ENCODE assay signal across 8 cellular contexts in genomic region chr5:36692791-36693763, GRCh38.
A peak's percentile ranks its signal among the peaks of the same experiment; 100 is the strongest.
DNase-seq lines count a peak whose midpoint lies in the region; ATAC-seq and TF ChIP-seq lines count a peak whose summit lies in the region.

No MANE protein-coding gene starts in this region.

- H3K27me3 ChIP-seq in A673 (replicated peaks; ENCODE audit: insufficient read depth, low read depth, low read length, poor library complexity) (no peaks in the 10 kb centered on the region), upper lobe of left lung (no peaks in the 10 kb centered on the region)

- no peaks in the 10 kb centered on the region for H3K36me3 Mint-ChIP-seq in activated T-cell treated with anti-CD3 and anti-CD28 coated beads, Interleukin-2, amount 50 U/mL, for 24 hours (ENCODE audit: low read depth)
- no peaks in the 10 kb centered on the region for H3K36me3 Mint-ChIP-seq in nephron progenitor cell (ENCODE audit: low read depth)

- CTCF ChIA-PET in A673 (lab: Charles Lee): interaction anchor here (1.2 to 2.0 kb wide), 3 partner anchors 278 to 614 kb away, joined by 6 to 10 read pairs (median 6); no protein-coding TSS in a partner anchor

- WGBS in upper lobe of left lung, 2 donors: 24 to 58% methylated on average over 16 to 44 of the region's 44 CpGs

- no peak for TF ChIP-seq POLR2A in upper lobe of left lung (IDR thresholded peaks at IDR 0.05)

- H3K27me3 Mint-ChIP-seq in activated T-cell treated with anti-CD3 and anti-CD28 coated beads, Interleukin-2, amount 50 U/mL, for 24 hours: peaks cover 46% of the 10 kb centered on the region
- peaks cover 16% of the 10 kb centered on the region for H3K27me3 Mint-ChIP-seq in nephron progenitor cell (ENCODE audit: low read depth, poor library complexity)

- no peaks in the 10 kb centered on the region for H3K9me3 Mint-ChIP-seq in activated T-cell treated with anti-CD3 and anti-CD28 coated beads, Interleukin-2, amount 50 U/mL, for 24 hours
- no peaks in the 10 kb centered on the region for H3K9me3 Mint-ChIP-seq in nephron progenitor cell

- H3K9me3 ChIP-seq in A673 (ENCODE audit: low read depth, low read length, poor library complexity, severe bottlenecking): no peaks in the 10 kb centered on the region
- H3K9me3 ChIP-seq in upper lobe of left lung: no peaks in the 10 kb centered on the region

- peaks cover 18% of the 10 kb centered on the region for H3K4me1 Mint-ChIP-seq in activated T-cell treated with anti-CD3 and anti-CD28 coated beads, Interleukin-2, amount 50 U/mL, for 24 hours (ENCODE audit: low read depth)
- peaks cover 26% of the 10 kb centered on the region for H3K4me1 Mint-ChIP-seq in nephron progenitor cell

- POLR2A ChIA-PET in A673 (lab: Charles Lee; ENCODE audit: low non-redundant PET): no interaction called here

- peak; percentile 77 for TF ChIP-seq CTCF in A673 (conservative IDR thresholded peaks at IDR 0.05; ENCODE audit: low read depth, low read length)
- TF ChIP-seq CTCF in nephron progenitor cell (IDR thresholded peaks at IDR 0.05): peak; percentile 74
- TF ChIP-seq CTCF in upper lobe of left lung (IDR thresholded peaks at IDR 0.05): peak in 5 of 6 experiments; percentile 32 to 78 (median 69)

- peak; percentile 74 for DNase-seq in A673 (ENCODE audit: low spot score)
- peak; percentile 38 for DNase-seq in NCI-H226
- peak; percentile 67 for DNase-seq in activated T-cell treated with anti-CD3 and anti-CD28 coated beads, Interleukin-2, amount 50 U/mL, for 24 hours
- peak; percentile 73 for DNase-seq in foreskin melanocyte
- DNase-seq in nephron progenitor cell: peak; percentile 83
- DNase-seq in upper lobe of left lung: peak; percentile 84 to 90

- H3K36me3 ChIP-seq in A673 (ENCODE audit: insufficient read depth, low read length, poor library complexity, severe bottlenecking) (no peaks in the 10 kb centered on the region), upper lobe of left lung (no peaks in the 10 kb centered on the region)

- BruUV-seq in A673 (replicated peaks; lab: Mats Ljungman, UMichigan): no TSS peak

- H3K4me3 Mint-ChIP-seq in activated T-cell treated with anti-CD3 and anti-CD28 coated beads, Interleukin-2, amount 50 U/mL, for 24 hours: no peak overlapping the region
- peak overlapping the region; percentile 71 for H3K4me3 Mint-ChIP-seq in nephron progenitor cell

- no peak overlapping the region for H3K27ac Mint-ChIP-seq in activated T-cell treated with anti-CD3 and anti-CD28 coated beads, Interleukin-2, amount 50 U/mL, for 24 hours
- no peak overlapping the region for H3K27ac Mint-ChIP-seq in nephron progenitor cell

- no peak overlapping the region for H3K4me3 ChIP-seq in A673 (ENCODE audit: low read depth, low read length, poor library complexity, severe bottlenecking)
- peak overlapping the region in 1 of 4 donors; percentile 18 for H3K4me3 ChIP-seq in upper lobe of left lung

- TF ChIP-seq EP300 in upper lobe of left lung (IDR thresholded peaks at IDR 0.05): no peak

- H3K27ac ChIP-seq in A673 (ENCODE audit: low read depth, low read length, poor library complexity, severe bottlenecking) (no peak overlapping the region), upper lobe of left lung (peak overlapping the region in 2 of 4 donors; percentile 33 to 44)

- ATAC-seq in GM18499 (IDR thresholded peaks at IDR 0.05; ENCODE audit: insufficient read depth, unreplicated experiment) (peak; percentile 41), HG02840 (IDR thresholded peaks at IDR 0.05; ENCODE audit: low FRiP score, unreplicated experiment) (peak; percentile 60), upper lobe of left lung (ENCODE audit: low FRiP score in 2 of 2) (peak; percentile 82 to 86)

- intact Hi-C loops in A673 (cut with micrococcal nuclease; ENCODE audit: unreplicated experiment): loop anchor here (1.0 to 5.0 kb wide), 5 partner anchors 86 to 616 kb away; partner anchors contain the start of gene SLC1A3

- peaks cover 5% of the 10 kb centered on the region for H3K4me1 ChIP-seq in A673 (ENCODE audit: insufficient read depth, low read length, poor library complexity, severe bottlenecking)
- H3K4me1 ChIP-seq in upper lobe of left lung: peaks cover 18 to 26% (median 21%) of the 10 kb centered on the region in 4 donors
